In the genomic region with DNA sequence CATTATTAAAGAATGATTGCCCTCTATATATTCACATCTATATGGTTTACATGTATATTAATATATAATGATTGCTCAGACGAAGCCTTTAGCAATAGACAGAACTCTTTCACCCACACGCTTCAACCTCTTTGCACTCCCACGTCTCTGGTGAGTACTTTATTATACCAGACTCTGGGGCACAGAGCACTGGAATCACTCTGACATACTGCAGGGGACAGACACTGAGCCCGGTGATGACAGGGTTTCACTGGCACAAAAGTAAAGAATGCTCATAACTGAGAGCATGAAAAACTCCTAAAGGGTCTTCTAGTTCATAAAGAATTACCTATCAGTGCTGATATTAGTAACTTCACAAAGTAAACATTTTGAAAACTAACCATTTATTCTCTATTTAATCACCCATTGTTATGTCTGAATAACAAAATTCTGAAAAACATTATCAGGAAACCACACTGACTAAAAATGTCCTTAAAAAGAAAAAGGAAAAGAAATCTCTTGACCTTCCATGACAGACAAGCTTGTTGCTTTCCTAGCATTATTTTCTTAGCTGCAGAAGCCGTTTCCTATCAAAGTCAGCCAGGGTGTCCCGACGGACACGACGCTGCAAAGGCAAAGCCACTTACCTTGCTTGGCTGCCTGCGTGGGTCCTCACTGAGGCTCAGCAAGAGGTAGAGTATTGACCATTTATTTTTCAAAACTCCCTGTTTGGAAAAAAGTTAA, we compare ENCODE assay signal across 1 cellular context.
TF ChIP-seq lines count a peak whose summit lies in the region.

No MANE protein-coding gene starts in this region.

TF ChIP-seq in GM23338, 12 proteins besides CTCF, POLR2A, EP300 and RAD21 (continued from another document):
- TF ChIP-seq, protein P1, sequence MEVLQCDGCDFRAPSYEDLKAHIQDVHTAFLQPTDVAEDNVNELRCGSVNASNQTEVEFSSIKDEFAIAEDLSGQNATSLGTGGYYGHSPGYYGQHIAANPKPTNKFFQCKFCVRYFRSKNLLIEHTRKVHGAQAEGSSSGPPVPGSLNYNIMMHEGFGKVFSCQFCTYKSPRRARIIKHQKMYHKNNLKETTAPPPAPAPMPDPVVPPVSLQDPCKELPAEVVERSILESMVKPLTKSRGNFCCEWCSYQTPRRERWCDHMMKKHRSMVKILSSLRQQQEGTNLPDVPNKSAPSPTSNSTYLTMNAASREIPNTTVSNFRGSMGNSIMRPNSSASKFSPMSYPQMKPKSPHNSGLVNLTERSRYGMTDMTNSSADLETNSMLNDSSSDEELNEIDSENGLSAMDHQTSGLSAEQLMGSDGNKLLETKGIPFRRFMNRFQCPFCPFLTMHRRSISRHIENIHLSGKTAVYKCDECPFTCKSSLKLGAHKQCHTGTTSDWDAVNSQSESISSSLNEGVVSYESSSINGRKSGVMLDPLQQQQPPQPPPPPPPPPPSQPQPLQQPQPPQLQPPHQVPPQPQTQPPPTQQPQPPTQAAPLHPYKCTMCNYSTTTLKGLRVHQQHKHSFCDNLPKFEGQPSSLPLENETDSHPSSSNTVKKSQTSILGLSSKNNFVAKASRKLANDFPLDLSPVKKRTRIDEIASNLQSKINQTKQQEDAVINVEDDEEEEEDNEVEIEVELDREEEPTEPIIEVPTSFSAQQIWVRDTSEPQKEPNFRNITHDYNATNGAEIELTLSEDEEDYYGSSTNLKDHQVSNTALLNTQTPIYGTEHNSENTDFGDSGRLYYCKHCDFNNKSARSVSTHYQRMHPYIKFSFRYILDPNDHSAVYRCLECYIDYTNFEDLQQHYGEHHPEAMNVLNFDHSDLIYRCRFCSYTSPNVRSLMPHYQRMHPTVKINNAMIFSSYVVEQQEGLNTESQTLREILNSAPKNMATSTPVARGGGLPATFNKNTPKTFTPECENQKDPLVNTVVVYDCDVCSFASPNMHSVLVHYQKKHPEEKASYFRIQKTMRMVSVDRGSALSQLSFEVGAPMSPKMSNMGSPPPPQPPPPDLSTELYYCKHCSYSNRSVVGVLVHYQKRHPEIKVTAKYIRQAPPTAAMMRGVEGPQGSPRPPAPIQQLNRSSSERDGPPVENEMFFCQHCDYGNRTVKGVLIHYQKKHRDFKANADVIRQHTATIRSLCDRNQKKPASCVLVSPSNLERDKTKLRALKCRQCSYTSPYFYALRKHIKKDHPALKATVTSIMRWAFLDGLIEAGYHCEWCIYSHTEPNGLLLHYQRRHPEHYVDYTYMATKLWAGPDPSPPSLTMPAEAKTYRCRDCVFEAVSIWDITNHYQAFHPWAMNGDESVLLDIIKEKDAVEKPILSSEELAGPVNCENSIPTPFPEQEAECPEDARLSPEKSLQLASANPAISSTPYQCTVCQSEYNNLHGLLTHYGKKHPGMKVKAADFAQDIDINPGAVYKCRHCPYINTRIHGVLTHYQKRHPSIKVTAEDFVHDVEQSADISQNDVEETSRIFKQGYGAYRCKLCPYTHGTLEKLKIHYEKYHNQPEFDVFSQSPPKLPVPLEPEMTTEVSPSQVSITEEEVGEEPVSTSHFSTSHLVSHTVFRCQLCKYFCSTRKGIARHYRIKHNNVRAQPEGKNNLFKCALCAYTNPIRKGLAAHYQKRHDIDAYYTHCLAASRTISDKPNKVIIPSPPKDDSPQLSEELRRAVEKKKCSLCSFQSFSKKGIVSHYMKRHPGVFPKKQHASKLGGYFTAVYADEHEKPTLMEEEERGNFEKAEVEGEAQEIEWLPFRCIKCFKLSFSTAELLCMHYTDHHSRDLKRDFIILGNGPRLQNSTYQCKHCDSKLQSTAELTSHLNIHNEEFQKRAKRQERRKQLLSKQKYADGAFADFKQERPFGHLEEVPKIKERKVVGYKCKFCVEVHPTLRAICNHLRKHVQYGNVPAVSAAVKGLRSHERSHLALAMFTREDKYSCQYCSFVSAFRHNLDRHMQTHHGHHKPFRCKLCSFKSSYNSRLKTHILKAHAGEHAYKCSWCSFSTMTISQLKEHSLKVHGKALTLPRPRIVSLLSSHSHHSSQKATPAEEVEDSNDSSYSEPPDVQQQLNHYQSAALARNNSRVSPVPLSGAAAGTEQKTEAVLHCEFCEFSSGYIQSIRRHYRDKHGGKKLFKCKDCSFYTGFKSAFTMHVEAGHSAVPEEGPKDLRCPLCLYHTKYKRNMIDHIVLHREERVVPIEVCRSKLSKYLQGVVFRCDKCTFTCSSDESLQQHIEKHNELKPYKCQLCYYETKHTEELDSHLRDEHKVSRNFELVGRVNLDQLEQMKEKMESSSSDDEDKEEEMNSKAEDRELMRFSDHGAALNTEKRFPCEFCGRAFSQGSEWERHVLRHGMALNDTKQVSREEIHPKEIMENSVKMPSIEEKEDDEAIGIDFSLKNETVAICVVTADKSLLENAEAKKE (CRISPR knock-in tag; IDR thresholded peaks at IDR 0.05), result no peak
- TF ChIP-seq, protein P2, sequence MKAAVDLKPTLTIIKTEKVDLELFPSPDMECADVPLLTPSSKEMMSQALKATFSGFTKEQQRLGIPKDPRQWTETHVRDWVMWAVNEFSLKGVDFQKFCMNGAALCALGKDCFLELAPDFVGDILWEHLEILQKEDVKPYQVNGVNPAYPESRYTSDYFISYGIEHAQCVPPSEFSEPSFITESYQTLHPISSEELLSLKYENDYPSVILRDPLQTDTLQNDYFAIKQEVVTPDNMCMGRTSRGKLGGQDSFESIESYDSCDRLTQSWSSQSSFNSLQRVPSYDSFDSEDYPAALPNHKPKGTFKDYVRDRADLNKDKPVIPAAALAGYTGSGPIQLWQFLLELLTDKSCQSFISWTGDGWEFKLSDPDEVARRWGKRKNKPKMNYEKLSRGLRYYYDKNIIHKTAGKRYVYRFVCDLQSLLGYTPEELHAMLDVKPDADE (IDR thresholded peaks at IDR 0.05), result no peak
- TF ChIP-seq EZH2 (IDR thresholded peaks at IDR 0.05; ENCODE audit: low read depth, unreplicated experiment) (no peak), JUNB (IDR thresholded peaks at IDR 0.05; ENCODE audit: unreplicated experiment) (no peak), CREB1 (CRISPR knock-in tag; IDR thresholded peaks at IDR 0.05; ENCODE audit: low read depth) (no peak)
